In genomic region chr11:2992234-2992999, GRCh38 we compare ENCODE assay signal across 8 cellular contexts. TPM values are rescaled to one million over a fixed set of nuclear protein-coding genes. Genes with fewer than 3 reads are reported as not detected.
A peak's percentile ranks its signal among the peaks of the same experiment; 100 is the strongest.
DNase-seq lines count a peak whose midpoint lies in the region; ATAC-seq and TF ChIP-seq lines count a peak whose summit lies in the region.

Gene NAP1L4, minus strand, starts transcription at chr11:2992329. Its CDS starts 13,109 bp downstream, at chr11:2979220.

- H3K4me1 ChIP-seq in right atrium auricular region, result peaks cover 0 to 43% of the 10 kb centered on the region in 2 donors
- peaks cover 4 to 19% of the 10 kb centered on the region in 2 donors for H3K4me1 ChIP-seq in uterus

- H3K36me3 ChIP-seq in right atrium auricular region, result no peaks in the 10 kb centered on the region
- no peaks in the 10 kb centered on the region for H3K36me3 ChIP-seq in uterus

- H3K9me3 ChIP-seq in right atrium auricular region (no peaks in the 10 kb centered on the region), uterus (no peaks in the 10 kb centered on the region)

- ATAC-seq in GM18498 (IDR thresholded peaks at IDR 0.05; ENCODE audit: unreplicated experiment) (peak; percentile 84), HG02938 (IDR thresholded peaks at IDR 0.05; ENCODE audit: unreplicated experiment) (peak; percentile 81)

- DNase-seq in NCI-H187 (lab: John Stamatoyannopoulos, UW) (peak; percentile 93 to 98), T-helper 2 cell (peak; percentile 93 to 99 (median 95)), right atrium auricular region (ENCODE audit: low spot score) (peak; percentile 97), pulmonary artery endothelial cell (ENCODE audit: low read depth, low spot score) (peak; percentile 89), uterus (peak; percentile 94 to 95)

- intact Hi-C loops in uterus (cut with DNase I; ENCODE audit: low total_unique reads), result no loop called here

- H3K4me3 ChIP-seq in right atrium auricular region (peak within 1 kb of the TSS; percentile 91 to 96), uterus (peak within 1 kb of the TSS; percentile 55 to 85)

- TF ChIP-seq CTCF in right atrium auricular region (IDR thresholded peaks at IDR 0.05), result no peak
- peak in 1 of 4 experiments; percentile 7 for TF ChIP-seq CTCF in uterus (IDR thresholded peaks at IDR 0.05)

- peak; percentile 77 to 91 for TF ChIP-seq POLR2A in uterus (IDR thresholded peaks at IDR 0.05)

- H3K27ac ChIP-seq in angular gyrus (ENCODE audit: low read depth, low read length) (peak within 1 kb of the TSS; percentile 65), right atrium auricular region (peak within 1 kb of the TSS; percentile 95 to 96), uterus (peak within 1 kb of the TSS; percentile 91 to 96)

- H3K27me3 ChIP-seq in right atrium auricular region (no peaks in the 10 kb centered on the region), uterus (no peaks in the 10 kb centered on the region)

RNA-seq across cellular contexts. Expression of gene NAP1L4, which starts in this region (rescaled TPM):
- total RNA-seq in right atrium auricular region (100 to 1,000 TPM in 1 of 2 donors, 10 to 100 TPM in 1; 79.2 to 128 TPM), pulmonary artery endothelial cell (162 and 188 TPM in 2 replicates), uterus (100 to 1,000 TPM in 3 of 4 donors, 10 to 100 TPM in 1; 96.1 to 183 (median 129) TPM)

Comparison
In these comparisons a context has a peak if more than half of its experiments do, and no peak if none do; other contexts are left out.
1. Peak in every context shown above with its lines: DNase-seq, ATAC-seq, H3K4me3 ChIP-seq and H3K27ac ChIP-seq.